ENCODE assay signal across 2 cellular contexts in genomic region chr19:35318679-35319448, GRCh38.
A peak's percentile ranks its signal among the peaks of the same experiment; 100 is the strongest.
TF ChIP-seq lines count a peak whose summit lies in the region.

No MANE protein-coding gene starts in this region.

TF ChIP-seq in A549, 52 proteins besides CTCF, POLR2A, EP300 and RAD21:
- no peak for TF ChIP-seq POLR2AphosphoS2 (conservative IDR thresholded peaks at IDR 0.05; ENCODE audit: low read length)
- TF ChIP-seq NR3C1 (IDR thresholded peaks at IDR 0.05): no peak
- TF ChIP-seq JUNB (IDR thresholded peaks at IDR 0.05): peak; percentile 41; the same call in 1 of the 2 replicates
- TF ChIP-seq NPAS2 (CRISPR knock-in tag; IDR thresholded peaks at IDR 0.05; ENCODE audit: borderline replicate concordance): peak; percentile 81; the same call in 1 of the 2 replicates
- TF ChIP-seq, protein P1, sequence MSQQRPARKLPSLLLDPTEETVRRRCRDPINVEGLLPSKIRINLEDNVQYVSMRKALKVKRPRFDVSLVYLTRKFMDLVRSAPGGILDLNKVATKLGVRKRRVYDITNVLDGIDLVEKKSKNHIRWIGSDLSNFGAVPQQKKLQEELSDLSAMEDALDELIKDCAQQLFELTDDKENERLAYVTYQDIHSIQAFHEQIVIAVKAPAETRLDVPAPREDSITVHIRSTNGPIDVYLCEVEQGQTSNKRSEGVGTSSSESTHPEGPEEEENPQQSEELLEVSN (IDR thresholded peaks at IDR 0.05; ENCODE audit: borderline replicate concordance, low read depth): no peak; the same call in 1 of the 2 replicates
- no peak for TF ChIP-seq FOSL2 (IDR thresholded peaks at IDR 0.05)
- peak; percentile 70 for TF ChIP-seq FOSL2 (CRISPR knock-in tag; IDR thresholded peaks at IDR 0.05)
- TF ChIP-seq CBX2 (IDR thresholded peaks at IDR 0.05; ENCODE audit: borderline replicate concordance, low read depth): no peak
- TF ChIP-seq BHLHE40 (IDR thresholded peaks at IDR 0.05; ENCODE audit: low read depth, low read length): peak; percentile 90
- peak in 1 of 2 experiments; percentile 39; a peak in 2 of 5 replicates for TF ChIP-seq JUN (IDR thresholded peaks at IDR 0.05)
- TF ChIP-seq, protein P2, sequence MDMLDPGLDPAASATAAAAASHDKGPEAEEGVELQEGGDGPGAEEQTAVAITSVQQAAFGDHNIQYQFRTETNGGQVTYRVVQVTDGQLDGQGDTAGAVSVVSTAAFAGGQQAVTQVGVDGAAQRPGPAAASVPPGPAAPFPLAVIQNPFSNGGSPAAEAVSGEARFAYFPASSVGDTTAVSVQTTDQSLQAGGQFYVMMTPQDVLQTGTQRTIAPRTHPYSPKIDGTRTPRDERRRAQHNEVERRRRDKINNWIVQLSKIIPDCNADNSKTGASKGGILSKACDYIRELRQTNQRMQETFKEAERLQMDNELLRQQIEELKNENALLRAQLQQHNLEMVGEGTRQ (IDR thresholded peaks at IDR 0.05): peak; percentile 89
- TF ChIP-seq HEYL (CRISPR knock-in tag; IDR thresholded peaks at IDR 0.05): no peak
- no peak for TF ChIP-seq HOXA7 (CRISPR knock-in tag; IDR thresholded peaks at IDR 0.05)
- TF ChIP-seq, protein P3, sequence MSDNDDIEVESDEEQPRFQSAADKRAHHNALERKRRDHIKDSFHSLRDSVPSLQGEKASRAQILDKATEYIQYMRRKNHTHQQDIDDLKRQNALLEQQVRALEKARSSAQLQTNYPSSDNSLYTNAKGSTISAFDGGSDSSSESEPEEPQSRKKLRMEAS (IDR thresholded peaks at IDR 0.05): peak; percentile 87

TF ChIP-seq in K562, 482 proteins besides CTCF, POLR2A, EP300 and RAD21 (continues in another document):
- TF ChIP-seq GABPA (tag; conservative IDR thresholded peaks at IDR 0.05; ENCODE audit: low read depth): peak; percentile 42
- peak; percentile 50; the same call in 1 of the 2 replicates for TF ChIP-seq ZBTB7A (IDR thresholded peaks at IDR 0.05; ENCODE audit: borderline replicate concordance, control insufficient read depth, low read depth, low read length)
- no peak for TF ChIP-seq TAF1 (IDR thresholded peaks at IDR 0.05; ENCODE audit: control insufficient read depth, extremely low read depth, insufficient read depth, low read length, severe bottlenecking)
- TF ChIP-seq GATAD2A (IDR thresholded peaks at IDR 0.05): peak; percentile 43; the same call in 1 of the 2 replicates
- no peak for TF ChIP-seq TEAD4 (IDR thresholded peaks at IDR 0.05; ENCODE audit: low read length)
- TF ChIP-seq TEAD4 (CRISPR knock-in tag; IDR thresholded peaks at IDR 0.05; ENCODE audit: borderline replicate concordance): peak; percentile 36; the same call in 1 of the 2 replicates
- TF ChIP-seq L3MBTL2 (IDR thresholded peaks at IDR 0.05): peak; percentile 83
- peak; percentile 41 for TF ChIP-seq EGR1 (conservative IDR thresholded peaks at IDR 0.05)
- TF ChIP-seq, protein P3 (CRISPR knock-in tag; IDR thresholded peaks at IDR 0.05): peak; percentile 96
- TF ChIP-seq MYC (IDR thresholded peaks at IDR 0.05; ENCODE audit: low read depth, low read length): no peak
- TF ChIP-seq MYC (CRISPR knock-in tag; IDR thresholded peaks at IDR 0.05; ENCODE audit: borderline replicate concordance, low read depth): 0 out of 2 replicates have a peak, but pooled peaks have one; percentile 12
- TF ChIP-seq, protein P4, sequence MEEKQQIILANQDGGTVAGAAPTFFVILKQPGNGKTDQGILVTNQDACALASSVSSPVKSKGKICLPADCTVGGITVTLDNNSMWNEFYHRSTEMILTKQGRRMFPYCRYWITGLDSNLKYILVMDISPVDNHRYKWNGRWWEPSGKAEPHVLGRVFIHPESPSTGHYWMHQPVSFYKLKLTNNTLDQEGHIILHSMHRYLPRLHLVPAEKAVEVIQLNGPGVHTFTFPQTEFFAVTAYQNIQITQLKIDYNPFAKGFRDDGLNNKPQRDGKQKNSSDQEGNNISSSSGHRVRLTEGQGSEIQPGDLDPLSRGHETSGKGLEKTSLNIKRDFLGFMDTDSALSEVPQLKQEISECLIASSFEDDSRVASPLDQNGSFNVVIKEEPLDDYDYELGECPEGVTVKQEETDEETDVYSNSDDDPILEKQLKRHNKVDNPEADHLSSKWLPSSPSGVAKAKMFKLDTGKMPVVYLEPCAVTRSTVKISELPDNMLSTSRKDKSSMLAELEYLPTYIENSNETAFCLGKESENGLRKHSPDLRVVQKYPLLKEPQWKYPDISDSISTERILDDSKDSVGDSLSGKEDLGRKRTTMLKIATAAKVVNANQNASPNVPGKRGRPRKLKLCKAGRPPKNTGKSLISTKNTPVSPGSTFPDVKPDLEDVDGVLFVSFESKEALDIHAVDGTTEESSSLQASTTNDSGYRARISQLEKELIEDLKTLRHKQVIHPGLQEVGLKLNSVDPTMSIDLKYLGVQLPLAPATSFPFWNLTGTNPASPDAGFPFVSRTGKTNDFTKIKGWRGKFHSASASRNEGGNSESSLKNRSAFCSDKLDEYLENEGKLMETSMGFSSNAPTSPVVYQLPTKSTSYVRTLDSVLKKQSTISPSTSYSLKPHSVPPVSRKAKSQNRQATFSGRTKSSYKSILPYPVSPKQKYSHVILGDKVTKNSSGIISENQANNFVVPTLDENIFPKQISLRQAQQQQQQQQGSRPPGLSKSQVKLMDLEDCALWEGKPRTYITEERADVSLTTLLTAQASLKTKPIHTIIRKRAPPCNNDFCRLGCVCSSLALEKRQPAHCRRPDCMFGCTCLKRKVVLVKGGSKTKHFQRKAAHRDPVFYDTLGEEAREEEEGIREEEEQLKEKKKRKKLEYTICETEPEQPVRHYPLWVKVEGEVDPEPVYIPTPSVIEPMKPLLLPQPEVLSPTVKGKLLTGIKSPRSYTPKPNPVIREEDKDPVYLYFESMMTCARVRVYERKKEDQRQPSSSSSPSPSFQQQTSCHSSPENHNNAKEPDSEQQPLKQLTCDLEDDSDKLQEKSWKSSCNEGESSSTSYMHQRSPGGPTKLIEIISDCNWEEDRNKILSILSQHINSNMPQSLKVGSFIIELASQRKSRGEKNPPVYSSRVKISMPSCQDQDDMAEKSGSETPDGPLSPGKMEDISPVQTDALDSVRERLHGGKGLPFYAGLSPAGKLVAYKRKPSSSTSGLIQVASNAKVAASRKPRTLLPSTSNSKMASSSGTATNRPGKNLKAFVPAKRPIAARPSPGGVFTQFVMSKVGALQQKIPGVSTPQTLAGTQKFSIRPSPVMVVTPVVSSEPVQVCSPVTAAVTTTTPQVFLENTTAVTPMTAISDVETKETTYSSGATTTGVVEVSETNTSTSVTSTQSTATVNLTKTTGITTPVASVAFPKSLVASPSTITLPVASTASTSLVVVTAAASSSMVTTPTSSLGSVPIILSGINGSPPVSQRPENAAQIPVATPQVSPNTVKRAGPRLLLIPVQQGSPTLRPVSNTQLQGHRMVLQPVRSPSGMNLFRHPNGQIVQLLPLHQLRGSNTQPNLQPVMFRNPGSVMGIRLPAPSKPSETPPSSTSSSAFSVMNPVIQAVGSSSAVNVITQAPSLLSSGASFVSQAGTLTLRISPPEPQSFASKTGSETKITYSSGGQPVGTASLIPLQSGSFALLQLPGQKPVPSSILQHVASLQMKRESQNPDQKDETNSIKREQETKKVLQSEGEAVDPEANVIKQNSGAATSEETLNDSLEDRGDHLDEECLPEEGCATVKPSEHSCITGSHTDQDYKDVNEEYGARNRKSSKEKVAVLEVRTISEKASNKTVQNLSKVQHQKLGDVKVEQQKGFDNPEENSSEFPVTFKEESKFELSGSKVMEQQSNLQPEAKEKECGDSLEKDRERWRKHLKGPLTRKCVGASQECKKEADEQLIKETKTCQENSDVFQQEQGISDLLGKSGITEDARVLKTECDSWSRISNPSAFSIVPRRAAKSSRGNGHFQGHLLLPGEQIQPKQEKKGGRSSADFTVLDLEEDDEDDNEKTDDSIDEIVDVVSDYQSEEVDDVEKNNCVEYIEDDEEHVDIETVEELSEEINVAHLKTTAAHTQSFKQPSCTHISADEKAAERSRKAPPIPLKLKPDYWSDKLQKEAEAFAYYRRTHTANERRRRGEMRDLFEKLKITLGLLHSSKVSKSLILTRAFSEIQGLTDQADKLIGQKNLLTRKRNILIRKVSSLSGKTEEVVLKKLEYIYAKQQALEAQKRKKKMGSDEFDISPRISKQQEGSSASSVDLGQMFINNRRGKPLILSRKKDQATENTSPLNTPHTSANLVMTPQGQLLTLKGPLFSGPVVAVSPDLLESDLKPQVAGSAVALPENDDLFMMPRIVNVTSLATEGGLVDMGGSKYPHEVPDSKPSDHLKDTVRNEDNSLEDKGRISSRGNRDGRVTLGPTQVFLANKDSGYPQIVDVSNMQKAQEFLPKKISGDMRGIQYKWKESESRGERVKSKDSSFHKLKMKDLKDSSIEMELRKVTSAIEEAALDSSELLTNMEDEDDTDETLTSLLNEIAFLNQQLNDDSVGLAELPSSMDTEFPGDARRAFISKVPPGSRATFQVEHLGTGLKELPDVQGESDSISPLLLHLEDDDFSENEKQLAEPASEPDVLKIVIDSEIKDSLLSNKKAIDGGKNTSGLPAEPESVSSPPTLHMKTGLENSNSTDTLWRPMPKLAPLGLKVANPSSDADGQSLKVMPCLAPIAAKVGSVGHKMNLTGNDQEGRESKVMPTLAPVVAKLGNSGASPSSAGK (IDR thresholded peaks at IDR 0.05): peak; percentile 92
- TF ChIP-seq SRSF3 (IDR thresholded peaks at IDR 0.05; ENCODE audit: insufficient read depth, low read length): no peak
- peak; percentile 32; the same call in 1 of the 2 replicates for TF ChIP-seq CREM (IDR thresholded peaks at IDR 0.05; ENCODE audit: low read depth)
- no peak for TF ChIP-seq ZNF551 (CRISPR knock-in tag; IDR thresholded peaks at IDR 0.05)
- peak; percentile 64 for TF ChIP-seq ZNF766 (CRISPR knock-in tag; conservative IDR thresholded peaks at IDR 0.05)
- TF ChIP-seq BRCA1 (IDR thresholded peaks at IDR 0.05): no peak
- TF ChIP-seq BRCA1 (CRISPR knock-in tag; IDR thresholded peaks at IDR 0.05): no peak
- TF ChIP-seq NR4A1 (CRISPR knock-in tag; IDR thresholded peaks at IDR 0.05): no peak
- peak; percentile 81 for TF ChIP-seq NR4A1 (tag; IDR thresholded peaks at IDR 0.05)
- TF ChIP-seq ZBTB12 (CRISPR knock-in tag; IDR thresholded peaks at IDR 0.05): peak; percentile 29; the same call in 1 of the 2 replicates
- TF ChIP-seq SMAD4 (CRISPR knock-in tag; conservative IDR thresholded peaks at IDR 0.05): peak; percentile 52; the same call in 1 of the 2 replicates
- TF ChIP-seq HDAC1 (IDR thresholded peaks at IDR 0.05): no peak
- no peak for TF ChIP-seq CBX2 (IDR thresholded peaks at IDR 0.05; ENCODE audit: insufficient read depth, low read length, poor library complexity, severe bottlenecking)
- peak; percentile 35; the same call in 1 of the 2 replicates for TF ChIP-seq ZBTB17 (CRISPR knock-in tag; IDR thresholded peaks at IDR 0.05)
- TF ChIP-seq, protein P5, sequence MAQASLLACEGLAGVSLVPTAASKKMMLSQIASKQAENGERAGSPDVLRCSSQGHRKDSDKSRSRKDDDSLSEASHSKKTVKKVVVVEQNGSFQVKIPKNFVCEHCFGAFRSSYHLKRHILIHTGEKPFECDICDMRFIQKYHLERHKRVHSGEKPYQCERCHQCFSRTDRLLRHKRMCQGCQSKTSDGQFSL (CRISPR knock-in tag; IDR thresholded peaks at IDR 0.05): no peak
- TF ChIP-seq, protein P5 (tag; IDR thresholded peaks at IDR 0.05): 0 out of 4 replicates have a peak, but pooled peaks of 1 of the 2 experiments have one; percentile 34
- peak; percentile 24; the same call in 1 of the 2 replicates for TF ChIP-seq CBFA2T3 (IDR thresholded peaks at IDR 0.05)
- 0 out of 2 replicates have a peak, but pooled peaks have one; percentile 40 for TF ChIP-seq NR3C1 (CRISPR knock-in tag; IDR thresholded peaks at IDR 0.05)
- TF ChIP-seq, protein P6, sequence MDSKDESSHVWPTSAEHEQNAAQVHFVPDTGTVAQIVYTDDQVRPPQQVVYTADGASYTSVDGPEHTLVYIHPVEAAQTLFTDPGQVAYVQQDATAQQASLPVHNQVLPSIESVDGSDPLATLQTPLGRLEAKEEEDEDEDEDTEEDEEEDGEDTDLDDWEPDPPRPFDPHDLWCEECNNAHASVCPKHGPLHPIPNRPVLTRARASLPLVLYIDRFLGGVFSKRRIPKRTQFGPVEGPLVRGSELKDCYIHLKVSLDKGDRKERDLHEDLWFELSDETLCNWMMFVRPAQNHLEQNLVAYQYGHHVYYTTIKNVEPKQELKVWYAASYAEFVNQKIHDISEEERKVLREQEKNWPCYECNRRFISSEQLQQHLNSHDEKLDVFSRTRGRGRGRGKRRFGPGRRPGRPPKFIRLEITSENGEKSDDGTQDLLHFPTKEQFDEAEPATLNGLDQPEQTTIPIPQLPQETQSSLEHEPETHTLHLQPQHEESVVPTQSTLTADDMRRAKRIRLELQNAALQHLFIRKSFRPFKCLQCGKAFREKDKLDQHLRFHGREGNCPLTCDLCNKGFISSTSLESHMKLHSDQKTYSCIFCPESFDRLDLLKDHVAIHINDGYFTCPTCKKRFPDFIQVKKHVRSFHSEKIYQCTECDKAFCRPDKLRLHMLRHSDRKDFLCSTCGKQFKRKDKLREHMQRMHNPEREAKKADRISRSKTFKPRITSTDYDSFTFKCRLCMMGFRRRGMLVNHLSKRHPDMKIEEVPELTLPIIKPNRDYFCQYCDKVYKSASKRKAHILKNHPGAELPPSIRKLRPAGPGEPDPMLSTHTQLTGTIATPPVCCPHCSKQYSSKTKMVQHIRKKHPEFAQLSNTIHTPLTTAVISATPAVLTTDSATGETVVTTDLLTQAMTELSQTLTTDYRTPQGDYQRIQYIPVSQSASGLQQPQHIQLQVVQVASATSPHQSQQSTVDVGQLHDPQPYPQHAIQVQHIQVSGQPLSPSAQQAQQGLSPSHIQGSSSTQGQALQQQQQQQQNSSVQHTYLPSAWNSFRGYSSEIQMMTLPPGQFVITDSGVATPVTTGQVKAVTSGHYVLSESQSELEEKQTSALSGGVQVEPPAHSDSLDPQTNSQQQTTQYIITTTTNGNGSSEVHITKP (IDR thresholded peaks at IDR 0.05; ENCODE audit: partially characterized antibody): peak; percentile 29
- TF ChIP-seq NR2C2 (CRISPR knock-in tag; IDR thresholded peaks at IDR 0.05): 0 out of 2 replicates have a peak, but pooled peaks have one; percentile 26
- TF ChIP-seq NR2C2 (tag; IDR thresholded peaks at IDR 0.05): peak; percentile 82
- no peak for TF ChIP-seq SIX5 (IDR thresholded peaks at IDR 0.05; ENCODE audit: borderline replicate concordance in 1 of 2, insufficient read depth in 1 of 2, low read depth in 1 of 2, low read length in 2 of 2)
- TF ChIP-seq RBFOX2 (IDR thresholded peaks at IDR 0.05; ENCODE audit: low read depth, low read length): peak; percentile 24; the same call in 1 of the 2 replicates
